In the genomic region with DNA sequence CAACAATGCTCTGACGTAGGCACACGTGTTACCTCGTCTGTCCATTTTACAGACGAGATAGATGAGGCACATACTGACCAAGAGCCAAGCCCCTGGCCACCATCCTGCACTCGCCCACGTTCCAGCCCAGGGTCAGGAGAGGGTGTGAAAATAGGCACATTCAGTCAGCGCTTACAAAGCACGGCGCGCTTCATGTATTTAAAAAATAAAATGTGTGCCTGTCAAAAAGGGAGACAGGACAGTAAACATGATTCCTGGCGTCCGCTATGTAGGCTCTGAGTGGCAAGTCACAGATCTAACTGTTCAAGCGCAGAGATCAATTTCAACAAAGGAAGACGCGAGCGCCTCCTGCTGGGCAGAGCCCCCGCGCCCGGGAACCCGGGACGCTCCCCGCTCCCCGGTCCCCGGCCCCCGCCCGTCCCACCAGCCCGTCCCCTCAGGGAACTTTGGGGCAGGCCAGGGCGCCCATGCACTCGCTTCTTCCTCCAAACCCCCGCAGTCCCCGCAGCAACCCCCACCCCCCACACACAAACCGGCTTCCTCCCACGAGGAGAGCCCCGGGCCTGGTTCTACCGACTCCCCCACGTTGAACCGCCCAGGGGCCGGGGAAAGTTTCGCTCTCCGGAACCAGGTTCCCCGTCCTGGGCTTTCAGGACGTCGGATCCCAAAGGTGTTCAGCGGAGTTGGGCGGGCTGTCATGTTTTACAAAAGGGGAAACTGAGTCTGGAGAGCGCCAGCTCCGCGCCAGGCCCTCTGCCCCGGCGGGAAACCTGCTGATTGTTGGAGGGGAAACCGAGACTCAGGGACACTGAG, we compare ENCODE assay signal across 8 cellular contexts. TPM values are rescaled to one million over a fixed set of nuclear protein-coding genes. Genes with fewer than 3 reads are reported as not detected.
DNase-seq lines count a peak whose midpoint lies in the region; ATAC-seq and TF ChIP-seq lines count a peak whose summit lies in the region.

No MANE protein-coding gene starts in this region.

- H3K4me2 ChIP-seq in smooth muscle cell = peak overlapping the region; percentile 91

- H2AFZ ChIP-seq in smooth muscle cell (ENCODE audit: low read depth) = peak overlapping the region; percentile 58

- TF ChIP-seq CTCF in C4-2B (conservative IDR thresholded peaks at IDR 0.05) (peak; percentile 78), cardiac fibroblast (IDR thresholded peaks at IDR 0.05; ENCODE audit: low read depth, low read length) (peak; percentile 69), smooth muscle cell (IDR thresholded peaks at IDR 0.05; ENCODE audit: borderline replicate concordance, insufficient read depth, poor library complexity, severe bottlenecking) (peak; percentile 94)

- H3F3A ChIP-seq in smooth muscle cell (ENCODE audit: low read depth) = peaks cover 16% of the 10 kb centered on the region

- no peaks in the 10 kb centered on the region for H3K79me2 ChIP-seq in smooth muscle cell (ENCODE audit: low read depth)

- no peaks in the 10 kb centered on the region for H3K27me3 ChIP-seq in smooth muscle cell (ENCODE audit: low read depth)

- ATAC-seq in GM21528 (IDR thresholded peaks at IDR 0.05; ENCODE audit: low FRiP score, unreplicated experiment) = peak; percentile 30
- ATAC-seq in GM21825 (IDR thresholded peaks at IDR 0.05; ENCODE audit: unreplicated experiment) = no peak

- peak overlapping the region; percentile 65 for H3K4me3 ChIP-seq in cardiac fibroblast (replicated peaks in 1 of 2; ENCODE audit: low read depth in 2 of 2, low read length in 2 of 2)
- peak overlapping the region; percentile 60 for H3K4me3 ChIP-seq in smooth muscle cell

- H3K9me3 ChIP-seq in smooth muscle cell (replicated peaks; ENCODE audit: low read depth) = no peaks in the 10 kb centered on the region

- peak overlapping the region; percentile 77 for H3K27ac ChIP-seq in C4-2B
- H3K27ac ChIP-seq in smooth muscle cell (ENCODE audit: low read depth) = peak overlapping the region; percentile 75

- peak overlapping the region; percentile 62 for H3K9ac ChIP-seq in smooth muscle cell (ENCODE audit: low read depth)

- 4% methylated on average over 44 of the region's 51 CpGs for WGBS in smooth muscle cell (ENCODE audit: low lambda C conversion rate)

- H3K36me3 ChIP-seq in smooth muscle cell (ENCODE audit: low read depth) = no peaks in the 10 kb centered on the region

- DNase-seq in NCI-H2029 (lab: John Stamatoyannopoulos, UW) (peak; percentile 49), cardiac fibroblast (ENCODE audit: low read depth in 2 of 2) (peak; percentile 80 to 81), inferior parietal cortex (ENCODE audit: extremely low spot score) (peak; percentile 83), smooth muscle cell (lab: John Stamatoyannopoulos, UW; ENCODE audit: unreplicated experiment) (peak; percentile 77)
- DNase-seq in activated CD4-positive, CD25-positive, alpha-beta regulatory T cell treated with anti-CD3 and anti-CD28 coated beads, Interleukin-2, amount 50 U/mL, for 16 hours (ENCODE audit: low read depth, low spot score) = peak; percentile 79

- no peaks in the 10 kb centered on the region for H4K20me1 ChIP-seq in smooth muscle cell (ENCODE audit: low read depth)

- peaks cover 11% of the 10 kb centered on the region for H3K4me1 ChIP-seq in smooth muscle cell (ENCODE audit: low read depth)

RNA-seq across cellular contexts. Expression of gene C1QTNF6, which starts 10.4 kb away (rescaled TPM):
- 11.8 and 14.3 TPM in 2 replicates for total RNA-seq in smooth muscle cell
- polyA plus RNA-seq in smooth muscle cell = 26.8 and 33.6 TPM in 2 replicates

RNA-seq across cellular contexts. Expression of gene SSTR3, which starts 13.8 kb away (rescaled TPM):
- total RNA-seq in smooth muscle cell = not detected in 2 replicates
- polyA plus RNA-seq in smooth muscle cell = not detected in 2 replicates

RNA-seq across cellular contexts. Expression of gene RAC2, which starts 45.6 kb away (rescaled TPM):
- 3.6 and 6.5 TPM in 2 replicates for total RNA-seq in smooth muscle cell
- polyA plus RNA-seq in smooth muscle cell = 3.3 and 4.0 TPM in 2 replicates

RNA-seq across cellular contexts. Expression of gene IL2RB, which starts 48.8 kb away (rescaled TPM):
- 0.76 and 1.1 TPM in 2 replicates for total RNA-seq in smooth muscle cell
- polyA plus RNA-seq in smooth muscle cell = 3.6 and 3.8 TPM in 2 replicates
